ENCODE assay signal across 8 cellular contexts in the genomic region with DNA sequence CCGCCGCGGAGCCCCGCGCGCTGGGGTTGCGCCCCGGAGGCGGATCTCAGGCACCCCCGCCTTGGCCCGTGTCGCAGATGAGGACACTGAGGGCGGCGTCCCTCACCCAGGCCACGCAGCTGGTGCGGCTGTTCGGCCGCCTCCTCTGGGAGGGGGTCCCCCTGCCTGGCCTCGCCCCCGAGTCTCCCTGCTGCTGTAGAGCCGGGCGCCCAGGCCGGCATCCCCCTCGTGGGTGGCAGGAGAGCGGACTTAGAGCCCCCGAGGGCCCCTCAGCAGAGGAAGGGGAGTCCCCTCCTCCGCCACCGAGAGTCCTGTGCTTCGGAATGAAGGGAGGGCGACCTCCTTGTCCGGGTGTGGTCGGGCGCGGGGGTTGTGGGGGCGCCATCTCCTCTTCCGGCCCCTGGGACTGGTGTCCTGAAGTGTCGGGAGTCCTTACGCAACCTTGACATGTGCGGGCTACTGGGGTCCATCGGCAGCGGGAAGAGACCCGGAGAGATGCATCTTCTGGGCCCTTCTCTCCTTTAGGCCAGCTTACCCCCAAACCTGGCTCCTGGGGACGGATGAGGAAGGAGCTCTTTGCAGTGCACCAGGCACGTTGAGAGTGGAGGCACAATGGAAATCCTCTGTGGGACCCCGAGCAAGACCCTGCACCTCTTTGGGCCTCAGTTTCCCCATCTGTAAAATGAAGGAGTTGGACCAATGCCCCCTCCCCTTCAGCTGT. TPM values are rescaled to one million over a fixed set of nuclear protein-coding genes. Genes with fewer than 3 reads are reported as not detected.
DNase-seq lines count a peak whose midpoint lies in the region; ATAC-seq lines count a peak whose summit lies in the region.

No MANE protein-coding gene starts in this region.

- peak; percentile 45 for DNase-seq in DMS79 treated with DMSO at 0.1 percent for 48 hours (lab: John Stamatoyannopoulos, UW)
- no peak for DNase-seq in DMS79 (lab: John Stamatoyannopoulos, UW)
- no peak for DNase-seq in MG63
- peak; percentile 30 for DNase-seq in activated naive CD8-positive, alpha-beta T cell treated with anti-CD3 and anti-CD28 coated beads, Interleukin-2, amount 50 U/mL, for 24 hours
- DNase-seq in stimulated activated CD8-positive, alpha-beta memory T cell treated with anti-CD3 and anti-CD28 coated beads, Interleukin-4, amount 100 ng/mL, for 48 hours = peak; percentile 48
- no peak for DNase-seq in NCI-H345 (lab: John Stamatoyannopoulos, UW)

- no peaks in the 10 kb centered on the region for H3K27me3 ChIP-seq in MG63
- H3K27me3 ChIP-seq in iPS-20b (ENCODE audit: insufficient read depth, low read length) = peaks cover 61% of the 10 kb centered on the region

- peak overlapping the region; percentile 31 for H3K27ac Mint-ChIP-seq in activated naive CD8-positive, alpha-beta T cell treated with anti-CD3 and anti-CD28 coated beads, Interleukin-2, amount 50 U/mL, for 24 hours

- no peak overlapping the region for H3K27ac ChIP-seq in iPS-20b (ENCODE audit: low read length)

- H3K27me3 Mint-ChIP-seq in activated naive CD8-positive, alpha-beta T cell treated with anti-CD3 and anti-CD28 coated beads, Interleukin-2, amount 50 U/mL, for 24 hours = peaks cover 26% of the 10 kb centered on the region

- H3K4me3 ChIP-seq in MG63 = peak overlapping the region; percentile 47
- H3K4me3 ChIP-seq in iPS-20b (ENCODE audit: low read length) = peak overlapping the region; percentile 61

- H3K4me1 Mint-ChIP-seq in activated naive CD8-positive, alpha-beta T cell treated with anti-CD3 and anti-CD28 coated beads, Interleukin-2, amount 50 U/mL, for 24 hours = peaks cover 6% of the 10 kb centered on the region

- peak; percentile 38 for ATAC-seq in activated naive CD8-positive, alpha-beta T cell treated with anti-CD3 and anti-CD28 coated beads, Interleukin-2, amount 50 U/mL, for 24 hours
- no peak for ATAC-seq in HG02610 (IDR thresholded peaks at IDR 0.05; ENCODE audit: unreplicated experiment)

- no peaks in the 10 kb centered on the region for H3K9me3 Mint-ChIP-seq in activated naive CD8-positive, alpha-beta T cell treated with anti-CD3 and anti-CD28 coated beads, Interleukin-2, amount 50 U/mL, for 24 hours

- no peaks in the 10 kb centered on the region for H3K36me3 Mint-ChIP-seq in activated naive CD8-positive, alpha-beta T cell treated with anti-CD3 and anti-CD28 coated beads, Interleukin-2, amount 50 U/mL, for 24 hours (ENCODE audit: low read depth)

- peak overlapping the region; percentile 79 for H3K4me3 Mint-ChIP-seq in activated naive CD8-positive, alpha-beta T cell treated with anti-CD3 and anti-CD28 coated beads, Interleukin-2, amount 50 U/mL, for 24 hours

- no peak overlapping the region for H3K9ac ChIP-seq in iPS-20b (ENCODE audit: low read depth, low read length)

- no peaks in the 10 kb centered on the region for H3K4me1 ChIP-seq in iPS-20b (ENCODE audit: insufficient read depth, low read length)

- no peaks in the 10 kb centered on the region for H3K36me3 ChIP-seq in MG63
- no peaks in the 10 kb centered on the region for H3K36me3 ChIP-seq in iPS-20b (ENCODE audit: insufficient read depth, low read depth, low read length)

- H3K9me3 ChIP-seq in MG63 = no peaks in the 10 kb centered on the region
- H3K9me3 ChIP-seq in iPS-20b (ENCODE audit: insufficient read depth, low read depth, low read length) = peaks cover 7% of the 10 kb centered on the region; the same call in 1 of the 2 replicates

RNA-seq across cellular contexts. Expression of gene EXOSC2, which starts 11.7 kb away (rescaled TPM):
- total RNA-seq in MG63 (2014; rRNA removed; shearing (Covaris generic); ENCODE audit: low replicate concordance) = 31.4 and 46.4 TPM in 2 replicates

RNA-seq across cellular contexts. Expression of gene PRDM12, which starts 17.5 kb away (rescaled TPM):
- not detected in 2 replicates for total RNA-seq in MG63 (2014; rRNA removed; shearing (Covaris generic); ENCODE audit: low replicate concordance)

Comparison
In these comparisons a context has a peak if more than half of its experiments do, and no peak if none do; other contexts are left out.
1. DNase-seq: peak in DMS79 treated with DMSO at 0.1 percent for 48 hours (single experiment), activated naive CD8-positive, alpha-beta T cell treated with anti-CD3 and anti-CD28 coated beads, Interleukin-2, amount 50 U/mL, for 24 hours (single experiment) and stimulated activated CD8-positive, alpha-beta memory T cell treated with anti-CD3 and anti-CD28 coated beads, Interleukin-4, amount 100 ng/mL, for 48 hours (single experiment); none in DMS79 (single experiment), MG63 (single experiment) and NCI-H345 (single experiment).